ENCODE assay signal across 11 cellular contexts in genomic region chr16:53821957-53822625, GRCh38.
DNase-seq lines count a peak whose midpoint lies in the region; ATAC-seq, FAIRE-seq and TF ChIP-seq lines count a peak whose summit lies in the region.
"Had no signal": no experiment of that assay in that cellular context is flagged by ENCODE, and none has a peak within 500 bp of the region (broad histone marks: within the 10 kb centered on the region; RNA-seq: fewer than 3 reads in every experiment).

No MANE protein-coding gene starts in this region.

- ATAC-seq in left lung (peak; percentile 69), HG02852 (IDR thresholded peaks at IDR 0.05; ENCODE audit: unreplicated experiment) (no peak)
- no peak for ATAC-seq in activated CD8-positive, alpha-beta T cell treated with anti-CD3 and anti-CD28 coated beads for 36 hours
- ATAC-seq: GM12878 had no signal

- H3K4me1 ChIP-seq in mammary epithelial cell (ENCODE audit: insufficient read depth, low read length): peaks cover 37% of the 10 kb centered on the region
- peaks cover 0 to 7% of the 10 kb centered on the region in 2 donors for H3K4me1 ChIP-seq in left lung

- CTCF ChIA-PET in mammary epithelial cell (lab: Charles Lee; ENCODE audit: low non-redundant PET): interaction anchor here (0.6 kb wide), 1 partner anchor 34 kb away, joined by 5 read pairs; no protein-coding TSS in a partner anchor
- CTCF ChIA-PET in activated CD8-positive, alpha-beta T cell treated with anti-CD3 and anti-CD28 coated beads for 36 hours (lab: Charles Lee): no interaction called here

- H3K4me1 Mint-ChIP-seq in activated CD8-positive, alpha-beta T cell treated with anti-CD3 and anti-CD28 coated beads for 36 hours (ENCODE audit: low read depth): peaks cover 17% of the 10 kb centered on the region
- H3K4me1 Mint-ChIP-seq: CD14-positive monocyte had no signal

- H3K9ac ChIP-seq in mammary epithelial cell (ENCODE audit: insufficient read depth, low read length): no peak overlapping the region

- H3K36me3 Mint-ChIP-seq in activated CD8-positive, alpha-beta T cell treated with anti-CD3 and anti-CD28 coated beads for 36 hours (ENCODE audit: low read depth): peaks cover 12% of the 10 kb centered on the region

- no peaks in the 10 kb centered on the region for H4K20me1 ChIP-seq in mammary epithelial cell (ENCODE audit: insufficient read depth, low read length)

- H3K79me2 ChIP-seq in mammary epithelial cell (ENCODE audit: insufficient read depth, low read length): peaks cover 19% of the 10 kb centered on the region

- H3K36me3 ChIP-seq in mammary epithelial cell (ENCODE audit: insufficient read depth, low read length): no peaks in the 10 kb centered on the region
- H3K36me3 ChIP-seq in left lung: peaks cover 0 to 11% of the 10 kb centered on the region in 2 donors

- H2AFZ ChIP-seq in mammary epithelial cell (ENCODE audit: low read depth, low read length): no peak overlapping the region

- TSS peak; percentile 43 for BruUV-seq in mammary epithelial cell (replicated peaks; lab: Mats Ljungman, UMichigan)

- H3K27me3 Mint-ChIP-seq in activated CD8-positive, alpha-beta T cell treated with anti-CD3 and anti-CD28 coated beads for 36 hours: no peaks in the 10 kb centered on the region

- WGBS in mammary epithelial cell (ENCODE audit: low coverage, missing lambda C conversion rate): 75% methylated on average over 4 of the region's 4 CpGs

- H3K4me3 ChIP-seq in mammary epithelial cell (replicated peaks in 1 of 3; ENCODE audit: insufficient read depth in 1 of 3, low read depth in 2 of 3, low read length in 3 of 3) (no peak overlapping the region), left lung (no peak overlapping the region)
- H3K4me3 ChIP-seq: GM12878 had no signal

- no peak overlapping the region for H3K27ac Mint-ChIP-seq in activated CD8-positive, alpha-beta T cell treated with anti-CD3 and anti-CD28 coated beads for 36 hours

- H3K4me3 Mint-ChIP-seq in activated CD8-positive, alpha-beta T cell treated with anti-CD3 and anti-CD28 coated beads for 36 hours: no peak overlapping the region
- H3K4me3 Mint-ChIP-seq: CD14-positive monocyte had no signal

- POLR2A ChIA-PET in activated CD8-positive, alpha-beta T cell treated with anti-CD3 and anti-CD28 coated beads for 36 hours (lab: Charles Lee): no interaction called here

- in situ Hi-C loops in mammary epithelial cell (cut with MboI; ENCODE audit: low sequenced_read_pairs in 2 of 2): no loop called here

- H3K27me3 ChIP-seq in mammary epithelial cell (ENCODE audit: insufficient read depth, low read length) (no peaks in the 10 kb centered on the region), left lung (no peaks in the 10 kb centered on the region)

- dilution Hi-C loops in mammary epithelial cell (cut with HindIII; ENCODE audit: low sequenced_read_pairs): no loop called here

- no peaks in the 10 kb centered on the region for H3K9me3 ChIP-seq in mammary epithelial cell (replicated peaks; ENCODE audit: insufficient read depth, low read length)
- no peaks in the 10 kb centered on the region for H3K9me3 ChIP-seq in left lung

- no peaks in the 10 kb centered on the region for H3K9me3 Mint-ChIP-seq in activated CD8-positive, alpha-beta T cell treated with anti-CD3 and anti-CD28 coated beads for 36 hours
- H3K9me3 Mint-ChIP-seq: CD14-positive monocyte had no signal

- H3K4me2 ChIP-seq in mammary epithelial cell (ENCODE audit: insufficient read depth, low read depth, low read length): peak overlapping the region; percentile 52

- H3K27ac ChIP-seq in mammary epithelial cell (ENCODE audit: insufficient read depth, low read depth, low read length) (peak overlapping the region; percentile 70), left lung (no peak overlapping the region)

- DNase-seq in AG08395 (ENCODE audit: low spot score) (peak; percentile 82), HTR-8/SVneo (ENCODE audit: insufficient read length, low spot score) (peak; percentile 53), mammary epithelial cell (peak; percentile 61), left lung (no peak), OCI-M1 (lab: John Stamatoyannopoulos, UW) (no peak), COLO829 (ENCODE audit: low spot score) (no peak)
- DNase-seq in activated CD8-positive, alpha-beta T cell treated with anti-CD3 and anti-CD28 coated beads for 36 hours: no peak
- DNase-seq: aorta had no signal

- peak; percentile 28 for FAIRE-seq in HTR-8/SVneo (lab: Jason Lieb, UNC)
- FAIRE-seq: GM12878 had no signal

- TF ChIP-seq CTCF in mammary epithelial cell (conservative IDR thresholded peaks at IDR 0.05 in 1 of 2, IDR thresholded peaks at IDR 0.05 in 1 of 2; ENCODE audit: extremely low read depth in 1 of 2, insufficient read depth in 1 of 2, low read depth in 1 of 2, low read length in 2 of 2): peak; percentile 17 to 33
- no peak for TF ChIP-seq CTCF in left lung (IDR thresholded peaks at IDR 0.05)
- TF ChIP-seq CTCF in activated CD8-positive, alpha-beta T cell treated with anti-CD3 and anti-CD28 coated beads for 36 hours (IDR thresholded peaks at IDR 0.05): no peak

- intact Hi-C loops in mammary epithelial cell (cut with micrococcal nuclease) (no loop called here), left lung (cut with DNase I) (no loop called here)
- intact Hi-C loops in activated CD8-positive, alpha-beta T cell treated with anti-CD3 and anti-CD28 coated beads for 36 hours (cut with micrococcal nuclease): no loop called here

Comparison
In these comparisons a context has a peak if more than half of its experiments do, and no peak if none do; other contexts are left out.
1. DNase-seq: peak in AG08395 (single experiment), HTR-8/SVneo (single experiment) and mammary epithelial cell (single experiment); none in left lung (0 of 2), OCI-M1 (single experiment), activated CD8-positive, alpha-beta T cell treated with anti-CD3 and anti-CD28 coated beads for 36 hours (single experiment) and COLO829 (single experiment).
2. CTCF ChIP-seq: peak in mammary epithelial cell (2 of 2); none in left lung (0 of 2) and activated CD8-positive, alpha-beta T cell treated with anti-CD3 and anti-CD28 coated beads for 36 hours (single experiment).